ENCODE assay signal across 1 cellular context in the genomic region with DNA sequence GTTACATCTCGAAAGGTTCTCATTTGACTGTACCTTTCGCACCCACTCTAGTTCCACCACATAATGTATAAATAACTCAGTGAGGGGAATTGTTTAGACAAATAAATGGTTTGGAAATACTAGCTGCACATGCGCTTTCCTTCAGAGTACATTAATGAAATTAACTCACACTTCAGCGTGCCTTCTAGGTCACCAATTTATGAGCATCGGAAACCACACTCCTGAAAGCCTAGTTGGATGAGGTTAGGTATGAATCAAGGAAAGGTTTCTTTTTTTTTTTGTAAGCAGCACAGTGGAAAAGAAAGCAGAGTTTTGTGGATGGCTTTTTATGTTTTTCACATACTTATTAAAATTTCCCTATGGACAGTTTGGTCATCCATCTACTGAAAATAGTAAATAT.
TF ChIP-seq lines count a peak whose summit lies in the region.

No MANE protein-coding gene starts in this region.

TF ChIP-seq in IMR-90, 13 proteins besides CTCF, POLR2A, EP300 and RAD21 (continued from another document):
- TF ChIP-seq, protein P1, sequence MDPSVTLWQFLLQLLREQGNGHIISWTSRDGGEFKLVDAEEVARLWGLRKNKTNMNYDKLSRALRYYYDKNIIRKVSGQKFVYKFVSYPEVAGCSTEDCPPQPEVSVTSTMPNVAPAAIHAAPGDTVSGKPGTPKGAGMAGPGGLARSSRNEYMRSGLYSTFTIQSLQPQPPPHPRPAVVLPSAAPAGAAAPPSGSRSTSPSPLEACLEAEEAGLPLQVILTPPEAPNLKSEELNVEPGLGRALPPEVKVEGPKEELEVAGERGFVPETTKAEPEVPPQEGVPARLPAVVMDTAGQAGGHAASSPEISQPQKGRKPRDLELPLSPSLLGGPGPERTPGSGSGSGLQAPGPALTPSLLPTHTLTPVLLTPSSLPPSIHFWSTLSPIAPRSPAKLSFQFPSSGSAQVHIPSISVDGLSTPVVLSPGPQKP (IDR thresholded peaks at IDR 0.05; ENCODE audit: borderline replicate concordance, low read depth, low read length) = no peak
